Comparison of ENCODE assay signal across 18 cellular contexts in the genomic region with DNA sequence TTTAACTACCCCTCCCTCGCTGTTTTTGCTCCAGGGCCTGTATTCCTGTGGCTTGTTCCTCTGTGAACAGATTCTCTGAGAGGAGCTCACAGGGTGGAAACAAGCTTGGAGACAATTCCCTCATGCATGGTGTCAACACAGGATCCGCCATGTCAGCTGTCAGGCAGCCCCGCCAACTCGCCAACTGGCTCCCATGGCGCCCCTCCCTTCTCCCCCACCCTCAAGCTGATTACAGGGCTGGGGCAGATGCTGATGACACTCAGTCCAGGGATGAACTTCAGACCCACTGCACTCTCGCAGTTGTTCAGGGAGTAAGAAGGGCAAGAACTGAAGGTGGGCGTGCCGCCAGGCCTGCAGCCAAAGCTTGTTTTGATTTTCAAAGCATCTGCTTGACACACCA.
DNase-seq lines count a peak whose midpoint lies in the region; ATAC-seq and TF ChIP-seq lines count a peak whose summit lies in the region.
"Had no signal": no experiment of that assay in that cellular context is flagged by ENCODE, and none has a peak within 500 bp of the region (broad histone marks: within the 10 kb centered on the region; RNA-seq: fewer than 3 reads in every experiment).

No MANE protein-coding gene starts in this region.

- H3K4me1 ChIP-seq in transverse colon = no peaks in the 10 kb centered on the region
- H3K4me1 ChIP-seq in sigmoid colon = no peaks in the 10 kb centered on the region
- H3K4me1 ChIP-seq in ascending aorta = no peaks in the 10 kb centered on the region

- H3K9me3 ChIP-seq in transverse colon = no peaks in the 10 kb centered on the region
- H3K9me3 ChIP-seq in sigmoid colon = no peaks in the 10 kb centered on the region
- H3K9me3 ChIP-seq in ascending aorta = no peaks in the 10 kb centered on the region
- H3K9me3 ChIP-seq: SJSA1 had no signal

- TF ChIP-seq CTCF in transverse colon (IDR thresholded peaks at IDR 0.05) = no peak
- TF ChIP-seq CTCF in sigmoid colon (IDR thresholded peaks at IDR 0.05) = no peak
- no peak for TF ChIP-seq CTCF in ascending aorta (IDR thresholded peaks at IDR 0.05)

- peak; percentile 68 for ATAC-seq in left colon
- ATAC-seq: PC-3 had no signal

- intact Hi-C loops in left colon (cut with DNase I, micrococcal nuclease) (no loop called here), transverse colon (cut with DNase I; ENCODE audit: low total_unique reads) (no loop called here), sigmoid colon (cut with DNase I) (no loop called here), ascending aorta (cut with DNase I) (no loop called here)

- TF ChIP-seq POLR2A in transverse colon (IDR thresholded peaks at IDR 0.05) = no peak
- TF ChIP-seq POLR2A in sigmoid colon (IDR thresholded peaks at IDR 0.05) = no peak

- in situ Hi-C loops in transverse colon (cut with MboI; ENCODE audit: low pct_ligation_motif_present in 1 of 4, low pct_unique_long_range_greater_than_20kb in 1 of 4, low sequenced_read_pairs in 3 of 4) = no loop called here

- WGBS in transverse colon (ENCODE audit: low coverage in 1 of 2), 2 donors = 83 to 100% methylated on average over 1 to 8 of the region's 8 CpGs
- 50 to 87% methylated on average over 8 of the region's 8 CpGs for WGBS in sigmoid colon, 2 donors

- H3K27ac ChIP-seq in transverse colon (no peak overlapping the region), sigmoid colon (no peak overlapping the region), ascending aorta (no peak overlapping the region)
- H3K27ac ChIP-seq: RWPE1, SJSA1 had no signal

- TF ChIP-seq EP300 in transverse colon (IDR thresholded peaks at IDR 0.05; ENCODE audit: low read depth) = no peak
- no peak for TF ChIP-seq EP300 in sigmoid colon (IDR thresholded peaks at IDR 0.05)

- DNase-seq in NCI-H2171 (lab: John Stamatoyannopoulos, UW) (peak; percentile 9), NCI-H82 treated with DMSO at 0.1 percent for 48 hours (lab: John Stamatoyannopoulos, UW; ENCODE audit: unreplicated experiment) (peak; percentile 91), left colon (peak in 1 of 2 donors; percentile 22), transverse colon (peak; percentile 25), sigmoid colon (no peak), NAMALWA (ENCODE audit: low spot score) (no peak), ascending aorta (ENCODE audit: low spot score in 2 of 2) (no peak)
- DNase-seq: C1 segment of cervical spinal cord; CD8-positive, alpha-beta memory T cell; DMS79; KBM-7; NCI-H187; NCI-H2107; NCI-H345; NCI-H69; PC-3 had no signal

- H3K36me3 ChIP-seq in transverse colon (no peaks in the 10 kb centered on the region), sigmoid colon (no peaks in the 10 kb centered on the region), ascending aorta (no peaks in the 10 kb centered on the region)
- H3K36me3 ChIP-seq: SJSA1 had no signal

- H3K27me3 ChIP-seq in transverse colon = no peaks in the 10 kb centered on the region
- no peaks in the 10 kb centered on the region for H3K27me3 ChIP-seq in sigmoid colon
- no peaks in the 10 kb centered on the region for H3K27me3 ChIP-seq in ascending aorta
- H3K27me3 ChIP-seq: SJSA1 had no signal

- no peak overlapping the region for H3K4me3 ChIP-seq in transverse colon
- no peak overlapping the region for H3K4me3 ChIP-seq in sigmoid colon
- no peak overlapping the region for H3K4me3 ChIP-seq in ascending aorta
- H3K4me3 ChIP-seq: SJSA1 had no signal

Comparison
In these comparisons a context has a peak if more than half of its experiments do, and no peak if none do; other contexts are left out.
1. DNase-seq: peak in NCI-H2171 (single experiment), NCI-H82 treated with DMSO at 0.1 percent for 48 hours (single experiment) and transverse colon (single experiment); none in sigmoid colon (single experiment), NAMALWA (single experiment) and ascending aorta (0 of 2).